In genomic region chr22:25134028-25134427, GRCh38 we compare ENCODE assay signal across 12 cellular contexts.
DNase-seq lines count a peak whose midpoint lies in the region; ATAC-seq, FAIRE-seq and TF ChIP-seq lines count a peak whose summit lies in the region.
"Had no signal": no experiment of that assay in that cellular context is flagged by ENCODE, and none has a peak within 500 bp of the region (broad histone marks: within the 10 kb centered on the region; RNA-seq: fewer than 3 reads in every experiment).

No MANE protein-coding gene starts in this region.

- H3K36me3 ChIP-seq in endothelial cell of umbilical vein (ENCODE audit: control insufficient read depth in 2 of 2, extremely low read depth in 1 of 2, insufficient read depth in 2 of 2, low read length in 2 of 2) (peaks cover 0 to 2% of the 10 kb centered on the region in 2 experiments), mucosa of stomach (ENCODE audit: control insufficient read depth, insufficient read depth, low read length) (no peaks in the 10 kb centered on the region)

- no TSS peak for BruUV-seq in endothelial cell of umbilical vein (replicated peaks; lab: Mats Ljungman, UMichigan)

- H3K4me3 ChIP-seq in endothelial cell of umbilical vein (replicated peaks in 1 of 3; ENCODE audit: insufficient read depth in 1 of 3, low read depth in 1 of 3, low read length in 3 of 3) (no peak overlapping the region), mucosa of stomach (ENCODE audit: low read length) (no peak overlapping the region)

- H3K79me2 ChIP-seq in endothelial cell of umbilical vein (ENCODE audit: control insufficient read depth, insufficient read depth, low read length): no peaks in the 10 kb centered on the region

- intact Hi-C loops in endothelial cell of umbilical vein (cut with micrococcal nuclease) (loop anchor here (1.0 kb wide), 2 partner anchors 13 to 23 kb away; no protein-coding TSS in a partner anchor), posterior cingulate gyrus (cut with DNase I) (no loop called here)

- peak; percentile 61 for TF ChIP-seq POLR2A in endothelial cell of umbilical vein (IDR thresholded peaks at IDR 0.05; ENCODE audit: low read depth, low read length)

- DNase-seq in COLO668 (lab: John Stamatoyannopoulos, UW; ENCODE audit: unreplicated experiment) (peak; percentile 46), NCI-H2029 (lab: John Stamatoyannopoulos, UW) (peak; percentile 85), endothelial cell of umbilical vein (ENCODE audit: low read depth, low spot score) (peak; percentile 95), HPDE6-E6E7 (ENCODE audit: extremely low spot score) (no peak), posterior cingulate gyrus (no peak), GM13977 (ENCODE audit: low spot score) (no peak)
- DNase-seq: GDM1, NCI-H2171 had no signal

- dilution Hi-C loops in endothelial cell of umbilical vein (cut with MboI; ENCODE audit: extremely low pct_ligation_motif_present, low sequenced_read_pairs): no loop called here

- no peak for TF ChIP-seq CTCF in endothelial cell of umbilical vein (IDR thresholded peaks at IDR 0.05; ENCODE audit: extremely low read depth in 1 of 2, insufficient read depth in 1 of 2, low read depth in 1 of 2, low read length in 2 of 2)
- TF ChIP-seq CTCF in GM13977 (IDR thresholded peaks at IDR 0.05; ENCODE audit: extremely low read depth, insufficient read depth, missing control alignments): no peak

- H3K9ac ChIP-seq in endothelial cell of umbilical vein (replicated peaks; ENCODE audit: extremely low read depth, insufficient read depth, low read length) (no peak overlapping the region), mucosa of stomach (ENCODE audit: low read length) (peak overlapping the region; percentile 25)

- H3K4me1 ChIP-seq in endothelial cell of umbilical vein (ENCODE audit: control insufficient read depth, extremely low read depth, insufficient read depth, low read length) (peaks cover 23% of the 10 kb centered on the region), mucosa of stomach (ENCODE audit: control insufficient read depth, insufficient read depth, low read length) (peaks cover 76% of the 10 kb centered on the region)

- in situ Hi-C loops in GM13977 (cut with MboI; ENCODE audit: low pct_unique_long_range_greater_than_20kb, low sequenced_read_pairs, unreplicated experiment): no loop called here

- CTCF ChIA-PET in endothelial cell of umbilical vein (lab: Charles Lee): interaction anchor here (1.0 to 1.4 kb wide), 3 partner anchors 12 to 24 kb away, joined by 3 to 6 read pairs (median 6); no protein-coding TSS in a partner anchor

- H3K27me3 ChIP-seq in endothelial cell of umbilical vein (ENCODE audit: control insufficient read depth in 2 of 2, insufficient read depth in 2 of 2, low read length in 2 of 2) (no peaks in the 10 kb centered on the region), mucosa of stomach (ENCODE audit: control insufficient read depth, insufficient read depth, low read length) (no peaks in the 10 kb centered on the region)

- no peaks in the 10 kb centered on the region for H3K9me1 ChIP-seq in endothelial cell of umbilical vein (replicated peaks; ENCODE audit: control insufficient read depth, extremely low read depth, insufficient read depth, low read length)

- ATAC-seq in GM19324 (IDR thresholded peaks at IDR 0.05; ENCODE audit: low FRiP score, unreplicated experiment): no peak
- ATAC-seq: activated T-helper 17 cell treated with anti-CD3 and anti-CD28 coated beads, Interleukin-2, amount 50 U/mL, for 72 hours had no signal

- no peaks in the 10 kb centered on the region for H3K9me3 ChIP-seq in endothelial cell of umbilical vein (replicated peaks; ENCODE audit: control insufficient read depth, insufficient read depth, low read length)
- H3K9me3 ChIP-seq in mucosa of stomach (ENCODE audit: control insufficient read depth, low read length): no peaks in the 10 kb centered on the region

- POLR2A ChIA-PET in endothelial cell of umbilical vein (lab: Charles Lee): no interaction called here

- FAIRE-seq in endothelial cell of umbilical vein (lab: Jason Lieb, UNC): peak; percentile 99
- FAIRE-seq: HTR-8/SVneo had no signal

- peak overlapping the region; percentile 36 for H3K27ac ChIP-seq in endothelial cell of umbilical vein (ENCODE audit: insufficient read depth, low read depth, low read length)

- H3K4me2 ChIP-seq in endothelial cell of umbilical vein (ENCODE audit: insufficient read depth, low read length): peak overlapping the region; percentile 48

- no peak overlapping the region for H2AFZ ChIP-seq in endothelial cell of umbilical vein (ENCODE audit: low read depth, low read length)

- peaks cover 3% of the 10 kb centered on the region for H4K20me1 ChIP-seq in endothelial cell of umbilical vein (replicated peaks; ENCODE audit: control insufficient read depth, extremely low read depth, insufficient read depth, low read length)

TF ChIP-seq in endothelial cell of umbilical vein, 7 proteins besides CTCF, POLR2A, EP300 and RAD21:
- TF ChIP-seq FOS (IDR thresholded peaks at IDR 0.05; ENCODE audit: borderline replicate concordance, insufficient read depth, low read length) (peak; percentile 65), EZH2 (IDR thresholded peaks at IDR 0.05; ENCODE audit: borderline replicate concordance, low read depth, low read length, severe bottlenecking) (no peak), MYC (IDR thresholded peaks at IDR 0.05; ENCODE audit: low read depth, low read length) (no peak), GATA2 (IDR thresholded peaks at IDR 0.05; ENCODE audit: insufficient read depth, insufficient read length, low read depth, low read length) (no peak), JUN (IDR thresholded peaks at IDR 0.05; ENCODE audit: borderline replicate concordance, insufficient read depth, insufficient read length, low read depth) (peak; percentile 46), MAX (IDR thresholded peaks at IDR 0.05; ENCODE audit: insufficient read depth, insufficient read length) (no peak), POLR2AphosphoS5 (IDR thresholded peaks at IDR 0.05; ENCODE audit: insufficient read depth, low read depth, low read length) (peak; percentile 72)
TF ChIP-seq in endothelial cell of umbilical vein: peak in this region for 3.

Comparison
In these comparisons a context has a peak if more than half of its experiments do, and no peak if none do; other contexts are left out.
1. DNase-seq: peak in COLO668 (single experiment), NCI-H2029 (single experiment) and endothelial cell of umbilical vein (single experiment); none in HPDE6-E6E7 (single experiment), posterior cingulate gyrus (0 of 10) and GM13977 (single experiment).